Comparison of ENCODE assay signal across 34 cellular contexts in the genomic region with DNA sequence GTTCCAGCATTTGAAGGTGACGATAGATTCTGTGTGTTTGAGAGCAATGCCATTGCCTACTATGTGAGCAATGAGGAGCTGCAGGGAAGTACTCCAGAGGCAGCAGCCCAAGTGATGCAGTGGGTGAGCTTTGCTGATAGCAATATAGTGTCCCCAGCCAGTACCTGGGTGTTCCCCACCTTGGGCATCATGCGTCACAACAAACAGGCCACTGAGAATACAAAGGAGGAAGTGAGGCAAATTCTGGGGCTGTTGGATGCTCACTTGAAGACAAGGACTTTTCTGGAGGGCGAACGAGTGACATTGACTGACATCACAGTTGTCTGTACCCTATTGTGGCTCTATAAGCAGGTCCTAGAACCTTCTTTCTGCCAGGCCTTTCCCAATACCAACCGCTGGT.
"Had no signal": no experiment of that assay in that cellular context is flagged by ENCODE, and none has a peak within 500 bp of the region (broad histone marks: within the 10 kb centered on the region; RNA-seq: fewer than 3 reads in every experiment).

No MANE protein-coding gene starts in this region.

- H3K36me3 Mint-ChIP-seq: activated CD8-positive, alpha-beta memory T cell treated with anti-CD3 and anti-CD28 coated beads, Interleukin-2, amount 10 ng/mL, durations not matched to agents 7 days and 5 days; activated naive CD4-positive, alpha-beta T cell treated with anti-CD3 and anti-CD28 coated beads, Interleukin-2, amount 10 ng/mL, durations not matched to agents 7 days and 5 days; activated naive CD4-positive, alpha-beta T cell treated with anti-CD3 and anti-CD28 coated beads, Interleukin-2, amount 50 U/mL, for 24 hours; activated naive CD8-positive, alpha-beta T cell; activated naive CD8-positive, alpha-beta T cell treated with anti-CD3 and anti-CD28 coated beads, Interleukin-2, amount 10 ng/mL, durations not matched to agents 7 days and 5 days; brain had no signal

- H3K9me3 ChIP-seq: ascending aorta had no signal

- H3K9me3 Mint-ChIP-seq: activated B cell treated with CpG ODN at 0.5 μM for 24 hours; activated CD4-positive, alpha-beta memory T cell treated with anti-CD3 and anti-CD28 coated beads, Interleukin-2, amount 10 ng/mL, durations not matched to agents 7 days and 5 days; activated CD4-positive, alpha-beta T cell treated with anti-CD3 and anti-CD28 coated beads, Interleukin-2, amount 10 ng/mL, durations not matched to agents 7 days and 5 days; activated naive CD4-positive, alpha-beta T cell treated with anti-CD3 and anti-CD28 coated beads, Interleukin-2, amount 10 ng/mL, durations not matched to agents 7 days and 5 days; activated naive CD4-positive, alpha-beta T cell treated with anti-CD3 and anti-CD28 coated beads, Interleukin-2, amount 50 U/mL, for 24 hours; activated naive CD8-positive, alpha-beta T cell treated with anti-CD3 and anti-CD28 coated beads, Interleukin-2, amount 10 ng/mL, durations not matched to agents 7 days and 5 days; activated naive CD8-positive, alpha-beta T cell treated with anti-CD3 and anti-CD28 coated beads, Interleukin-2, amount 50 U/mL, for 24 hours; activated T-cell treated with anti-CD3 and anti-CD28 coated beads, Interleukin-2, amount 50 U/mL, for 24 hours; activated T-helper 2 cell treated with anti-CD3 and anti-CD28 coated beads, Interferon-gamma antibody, Interleukin-2, Interleukin-4, amounts not matched to agents 10 μg/mL and 5 μg/mL and 100 μg/mL, durations not matched to agents 14 hours and 24 hours and 36 hours; brain; T-helper 1 cell treated with Interleukin-12 subunit alpha and Interleukin-12 subunit beta and Interleukin-4 antibody, amounts not matched to agents 30 μg/mL and 1 μg/mL, for 36 hours; T-helper 2 cell treated with Interferon-gamma antibody and Interleukin-4, amounts not matched to agents 5 μg/mL and 100 μg/mL, for 36 hours had no signal

- H3K4me1 ChIP-seq: ascending aorta had no signal

- H3K4me3 Mint-ChIP-seq: activated B cell treated with CpG ODN at 0.5 μM for 24 hours; activated CD4-positive, alpha-beta memory T cell treated with anti-CD3 and anti-CD28 coated beads, Interleukin-2, amount 10 ng/mL, durations not matched to agents 7 days and 5 days; activated CD4-positive, alpha-beta T cell treated with anti-CD3 and anti-CD28 coated beads, Interleukin-2, amount 10 ng/mL, durations not matched to agents 7 days and 5 days; activated CD8-positive, alpha-beta memory T cell treated with anti-CD3 and anti-CD28 coated beads, Interleukin-2, amount 10 ng/mL, durations not matched to agents 7 days and 5 days; activated CD8-positive, alpha-beta T cell treated with anti-CD3 and anti-CD28 coated beads, Interleukin-2, amount 10 ng/mL, durations not matched to agents 7 days and 5 days; activated naive CD4-positive, alpha-beta T cell treated with anti-CD3 and anti-CD28 coated beads, Interleukin-2, amount 10 ng/mL, durations not matched to agents 7 days and 5 days; activated naive CD4-positive, alpha-beta T cell treated with anti-CD3 and anti-CD28 coated beads, Interleukin-2, amount 50 U/mL, for 24 hours; activated naive CD8-positive, alpha-beta T cell; activated naive CD8-positive, alpha-beta T cell treated with anti-CD3 and anti-CD28 coated beads, Interleukin-2, amount 10 ng/mL, durations not matched to agents 7 days and 5 days; activated naive CD8-positive, alpha-beta T cell treated with anti-CD3 and anti-CD28 coated beads, Interleukin-2, amount 50 U/mL, for 24 hours; activated T-cell treated with anti-CD3 and anti-CD28 coated beads, Interleukin-2, amount 50 U/mL, for 24 hours; brain; central memory CD8-positive, alpha-beta T cell; T-helper 1 cell treated with Interleukin-12 subunit alpha and Interleukin-12 subunit beta and Interleukin-4 antibody, amounts not matched to agents 30 μg/mL and 1 μg/mL, for 36 hours; T-helper 2 cell treated with Interferon-gamma antibody and Interleukin-4, amounts not matched to agents 5 μg/mL and 100 μg/mL, for 36 hours had no signal

- H3K27ac Mint-ChIP-seq: activated B cell treated with CpG ODN at 0.5 μM for 24 hours; activated CD4-positive, alpha-beta memory T cell treated with anti-CD3 and anti-CD28 coated beads, Interleukin-2, amount 10 ng/mL, durations not matched to agents 7 days and 5 days; activated CD4-positive, alpha-beta T cell treated with anti-CD3 and anti-CD28 coated beads, Interleukin-2, amount 10 ng/mL, durations not matched to agents 7 days and 5 days; activated CD8-positive, alpha-beta memory T cell treated with anti-CD3 and anti-CD28 coated beads, Interleukin-2, amount 10 ng/mL, durations not matched to agents 7 days and 5 days; activated CD8-positive, alpha-beta T cell treated with anti-CD3 and anti-CD28 coated beads, Interleukin-2, amount 10 ng/mL, durations not matched to agents 7 days and 5 days; activated naive CD4-positive, alpha-beta T cell treated with anti-CD3 and anti-CD28 coated beads, Interleukin-2, amount 10 ng/mL, durations not matched to agents 7 days and 5 days; activated naive CD4-positive, alpha-beta T cell treated with anti-CD3 and anti-CD28 coated beads, Interleukin-2, amount 50 U/mL, for 24 hours; activated naive CD8-positive, alpha-beta T cell; activated naive CD8-positive, alpha-beta T cell treated with anti-CD3 and anti-CD28 coated beads, Interleukin-2, amount 10 ng/mL, durations not matched to agents 7 days and 5 days; activated naive CD8-positive, alpha-beta T cell treated with anti-CD3 and anti-CD28 coated beads, Interleukin-2, amount 50 U/mL, for 24 hours; activated T-cell treated with anti-CD3 and anti-CD28 coated beads, Interleukin-2, amount 50 U/mL, for 24 hours; activated T-helper 2 cell treated with anti-CD3 and anti-CD28 coated beads, Interferon-gamma antibody, Interleukin-2, Interleukin-4, amounts not matched to agents 10 μg/mL and 5 μg/mL and 100 μg/mL, durations not matched to agents 14 hours and 24 hours and 36 hours; brain; T-helper 1 cell treated with Interleukin-12 subunit alpha and Interleukin-12 subunit beta and Interleukin-4 antibody, amounts not matched to agents 30 μg/mL and 1 μg/mL, for 36 hours; T-helper 2 cell treated with Interferon-gamma antibody and Interleukin-4, amounts not matched to agents 5 μg/mL and 100 μg/mL, for 36 hours had no signal

- H3K27ac ChIP-seq: ascending aorta, cardiac muscle cell, VCaP had no signal

- H3K4me1 Mint-ChIP-seq: activated B cell treated with CpG ODN at 0.5 μM for 24 hours; activated CD4-positive, alpha-beta memory T cell treated with anti-CD3 and anti-CD28 coated beads, Interleukin-2, amount 10 ng/mL, durations not matched to agents 7 days and 5 days; activated CD4-positive, alpha-beta T cell treated with anti-CD3 and anti-CD28 coated beads, Interleukin-2, amount 10 ng/mL, durations not matched to agents 7 days and 5 days; activated CD8-positive, alpha-beta memory T cell treated with anti-CD3 and anti-CD28 coated beads, Interleukin-2, amount 10 ng/mL, durations not matched to agents 7 days and 5 days; activated naive CD4-positive, alpha-beta T cell treated with anti-CD3 and anti-CD28 coated beads, Interleukin-2, amount 10 ng/mL, durations not matched to agents 7 days and 5 days; activated naive CD4-positive, alpha-beta T cell treated with anti-CD3 and anti-CD28 coated beads, Interleukin-2, amount 50 U/mL, for 24 hours; activated naive CD8-positive, alpha-beta T cell treated with anti-CD3 and anti-CD28 coated beads, Interleukin-2, amount 10 ng/mL, durations not matched to agents 7 days and 5 days; activated naive CD8-positive, alpha-beta T cell treated with anti-CD3 and anti-CD28 coated beads, Interleukin-2, amount 50 U/mL, for 24 hours; brain; central memory CD8-positive, alpha-beta T cell had no signal

- H3K27me3 Mint-ChIP-seq: activated B cell treated with CpG ODN at 0.5 μM for 24 hours; activated CD4-positive, alpha-beta memory T cell treated with anti-CD3 and anti-CD28 coated beads, Interleukin-2, amount 10 ng/mL, durations not matched to agents 7 days and 5 days; activated CD4-positive, alpha-beta T cell treated with anti-CD3 and anti-CD28 coated beads, Interleukin-2, amount 10 ng/mL, durations not matched to agents 7 days and 5 days; activated CD8-positive, alpha-beta memory T cell treated with anti-CD3 and anti-CD28 coated beads, Interleukin-2, amount 10 ng/mL, durations not matched to agents 7 days and 5 days; activated naive CD4-positive, alpha-beta T cell treated with anti-CD3 and anti-CD28 coated beads, Interleukin-2, amount 10 ng/mL, durations not matched to agents 7 days and 5 days; activated naive CD4-positive, alpha-beta T cell treated with anti-CD3 and anti-CD28 coated beads, Interleukin-2, amount 50 U/mL, for 24 hours; activated naive CD8-positive, alpha-beta T cell treated with anti-CD3 and anti-CD28 coated beads, Interleukin-2, amount 10 ng/mL, durations not matched to agents 7 days and 5 days; activated naive CD8-positive, alpha-beta T cell treated with anti-CD3 and anti-CD28 coated beads, Interleukin-2, amount 50 U/mL, for 24 hours; central memory CD8-positive, alpha-beta T cell had no signal

- H3K27me3 ChIP-seq: ascending aorta, cardiac muscle cell had no signal

- H3K4me3 ChIP-seq: ascending aorta, cardiac muscle cell had no signal

- DNase-seq: activated B cell treated with CpG ODN at 0.5 μM for 24 hours; activated CD4-positive, alpha-beta memory T cell treated with anti-CD3 and anti-CD28 coated beads, Interleukin-2, amount 10 ng/mL, durations not matched to agents 7 days and 5 days; activated CD4-positive, alpha-beta T cell treated with anti-CD3 and anti-CD28 coated beads for 48 hours; activated CD4-positive, alpha-beta T cell treated with anti-CD3 and anti-CD28 coated beads, Interleukin-2, amount 10 ng/mL, durations not matched to agents 7 days and 5 days; activated CD4-positive, alpha-beta T cell treated with anti-CD3 and anti-CD28 coated beads, Interleukin-2, amount 50 U/mL, for 48 hours; activated CD4-positive, CD25-positive, alpha-beta regulatory T cell treated with anti-CD3 and anti-CD28 coated beads, Interleukin-2, amount 50 U/mL, for 72 hours; activated CD8-positive, alpha-beta memory T cell treated with anti-CD3 and anti-CD28 coated beads for 24 hours; activated CD8-positive, alpha-beta memory T cell treated with anti-CD3 and anti-CD28 coated beads, Interleukin-2, amount 10 ng/mL, durations not matched to agents 7 days and 5 days; activated CD8-positive, alpha-beta memory T cell treated with anti-CD3 and anti-CD28 coated beads, Interleukin-2, amount 50 U/mL, for 48 hours; activated CD8-positive, alpha-beta T cell treated with anti-CD3 and anti-CD28 coated beads, Interleukin-2, amount 10 ng/mL, durations not matched to agents 7 days and 5 days; activated effector memory CD4-positive, alpha-beta T cell treated with Interleukin-2 at 50 U/mL for 16 hours; activated gamma-delta T cell; activated naive CD4-positive, alpha-beta T cell treated with anti-CD3 and anti-CD28 coated beads, Interleukin-2, amount 10 ng/mL, durations not matched to agents 7 days and 5 days; activated naive CD4-positive, alpha-beta T cell treated with Interleukin-2 at 50 U/mL for 16 hours; activated naive CD8-positive, alpha-beta T cell treated with anti-CD3 and anti-CD28 coated beads, Interleukin-2, amount 10 ng/mL, durations not matched to agents 7 days and 5 days; activated naive CD8-positive, alpha-beta T cell treated with anti-CD3 and anti-CD28 coated beads, Interleukin-2, amount 50 U/mL, for 24 hours; activated T-cell treated with anti-CD3 and anti-CD28 coated beads, Interleukin-2, amount 50 U/mL, for 24 hours; activated T-cell treated with anti-CD3 and anti-CD28 coated beads, Interleukin-2, amount 50 U/mL, for 48 hours; amygdala; anterior cingulate cortex; caudate nucleus; cerebellar nuclear complex; T-helper 2 cell; T-helper 9 cell had no signal

- H3K36me3 ChIP-seq: ascending aorta, cardiac muscle cell had no signal

- ATAC-seq: activated CD8-positive, alpha-beta memory T cell treated with anti-CD3 and anti-CD28 coated beads, Interleukin-2, amount 10 ng/mL, durations not matched to agents 7 days and 5 days; activated CD8-positive, alpha-beta T cell treated with anti-CD3 and anti-CD28 coated beads, Interleukin-2, amount 10 ng/mL, durations not matched to agents 7 days and 5 days; activated naive CD8-positive, alpha-beta T cell treated with anti-CD3 and anti-CD28 coated beads, Interleukin-2, amount 50 U/mL, for 24 hours had no signal
